ENCODE assay signal across 8 cellular contexts in the genomic region with DNA sequence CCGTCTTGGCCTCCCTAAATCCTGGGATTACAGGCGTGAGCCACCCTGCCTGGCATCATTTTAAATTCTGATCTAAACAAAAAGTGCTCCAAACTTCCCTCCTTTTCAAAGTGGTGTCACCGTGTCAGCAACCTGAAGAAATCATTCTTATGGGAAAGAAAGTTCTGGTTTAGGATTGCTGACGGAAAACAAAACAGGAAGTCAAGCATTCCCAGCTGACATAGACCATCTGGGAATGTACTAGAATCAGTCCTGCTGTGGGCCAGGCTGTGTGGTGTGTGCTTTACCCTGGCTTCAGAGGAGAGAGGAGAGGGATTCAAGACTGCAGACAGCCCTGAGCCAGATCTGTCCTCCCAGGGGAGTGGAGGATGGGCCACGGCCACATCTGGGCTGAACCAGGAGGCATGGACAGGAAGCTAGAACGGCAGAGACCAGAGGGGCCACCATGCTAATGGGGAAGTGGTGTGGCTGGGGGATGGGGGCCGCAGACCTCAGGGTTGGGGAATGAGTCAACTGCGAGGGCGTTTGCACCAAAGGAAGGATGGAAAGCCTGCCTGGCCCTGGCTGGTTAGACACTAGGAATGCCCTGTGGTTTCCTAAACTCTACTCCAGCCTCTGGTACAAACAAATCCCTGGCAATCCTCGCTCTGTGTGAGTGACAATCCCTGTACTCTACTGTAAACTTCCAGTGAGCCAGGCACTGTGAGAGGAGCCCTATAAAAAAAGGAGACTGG. TPM values are rescaled to one million over a fixed set of nuclear protein-coding genes. Genes with fewer than 3 reads are reported as not detected.
DNase-seq lines count a peak whose midpoint lies in the region; ATAC-seq and TF ChIP-seq lines count a peak whose summit lies in the region.

No MANE protein-coding gene starts in this region.

- intact Hi-C loops in uterus (cut with DNase I; ENCODE audit: low total_unique reads) = no loop called here

- WGBS in endodermal cell (ENCODE audit: insufficient coverage in 1 of 2, insufficient read length in 1 of 2), 2 experiments = 63 to 77% methylated on average over 5 to 10 of the region's 10 CpGs

- H3K4me1 ChIP-seq in endodermal cell (ENCODE audit: control insufficient read depth, insufficient read depth, low read length) (no peaks in the 10 kb centered on the region), uterus (no peaks in the 10 kb centered on the region)

- DNase-seq in AG04450 (ENCODE audit: low read depth, low spot score) = peak; percentile 91
- DNase-seq in RWPE1 (ENCODE audit: low spot score) = peak; percentile 44
- peak; percentile 87 for DNase-seq in endodermal cell
- DNase-seq in mucosa of gallbladder (ENCODE audit: low spot score) = peak; percentile 73
- DNase-seq in uterus = peak; percentile 53 to 65
- no peak for DNase-seq in central memory CD4-positive, alpha-beta T cell

- no peak for TF ChIP-seq POLR2A in uterus (IDR thresholded peaks at IDR 0.05)

- POLR2A ChIA-PET in AG04450 (lab: Yijun Ruan, JAX) (interaction anchor here (0.5 to 1.2 kb wide), 3 partner anchors 9 to 189 kb away, joined by 3 to 8 read pairs (median 3); partner anchors contain the start of gene LIMK1), RWPE1 (lab: Yijun Ruan, JAX; ENCODE audit: low non-redundant PET) (no interaction called here)

- H3K36me3 Mint-ChIP-seq in endodermal cell (ENCODE audit: low read depth) = no peaks in the 10 kb centered on the region

- H3K9ac ChIP-seq in endodermal cell (ENCODE audit: extremely low read depth, low read length, poor library complexity, severe bottlenecking) = peak overlapping the region; percentile 15

- H3K36me3 ChIP-seq in endodermal cell (ENCODE audit: control insufficient read depth, insufficient read depth, low read length) (no peaks in the 10 kb centered on the region), uterus (no peaks in the 10 kb centered on the region)

- peaks cover 13% of the 10 kb centered on the region for H3K4me1 Mint-ChIP-seq in endodermal cell

- CTCF ChIA-PET in AG04450 (lab: Charles Lee) (no interaction called here), RWPE1 (lab: Yijun Ruan, JAX) (no interaction called here)

- peak; percentile 82 for ATAC-seq in GM18909 (IDR thresholded peaks at IDR 0.05; ENCODE audit: poor library complexity, unreplicated experiment)
- peak; percentile 52 for ATAC-seq in HG03064 (IDR thresholded peaks at IDR 0.05; ENCODE audit: low read depth, unreplicated experiment)

- H3K27ac Mint-ChIP-seq in endodermal cell = peak overlapping the region; percentile 90

- H3K27ac ChIP-seq in AG04450 (ENCODE audit: low read depth, low read length) (peak overlapping the region; percentile 99), RWPE1 (peak overlapping the region; percentile 72), endodermal cell (ENCODE audit: low read depth, low read length) (peak overlapping the region; percentile 2), uterus (peak overlapping the region; percentile 80 to 88)

- H3K9me3 ChIP-seq in AG04450 (ENCODE audit: control insufficient read depth, insufficient read depth, low read length) (no peaks in the 10 kb centered on the region), endodermal cell (ENCODE audit: control insufficient read depth, low read length) (no peaks in the 10 kb centered on the region), uterus (no peaks in the 10 kb centered on the region)

- no peaks in the 10 kb centered on the region for H3K27me3 Mint-ChIP-seq in endodermal cell (ENCODE audit: insufficient read depth)

- no peaks in the 10 kb centered on the region for H3K9me3 Mint-ChIP-seq in endodermal cell

- no peak for TF ChIP-seq CTCF in AG04450 (IDR thresholded peaks at IDR 0.05; ENCODE audit: low read depth, low read length)
- no peak for TF ChIP-seq CTCF in RWPE1 (conservative IDR thresholded peaks at IDR 0.05; ENCODE audit: low read depth)
- TF ChIP-seq CTCF in endodermal cell (conservative IDR thresholded peaks at IDR 0.05) = no peak
- no peak for TF ChIP-seq CTCF in uterus (IDR thresholded peaks at IDR 0.05)

- H3K27me3 ChIP-seq in AG04450 (ENCODE audit: control insufficient read depth, insufficient read depth, low read length) (no peaks in the 10 kb centered on the region), endodermal cell (ENCODE audit: control insufficient read depth, insufficient read depth, low read length, poor library complexity, severe bottlenecking) (no peaks in the 10 kb centered on the region), uterus (no peaks in the 10 kb centered on the region)

- 0 out of 2 replicates have a peak overlapping the region, but pooled peaks have one; percentile 12 for H3K4me3 ChIP-seq in AG04450 (ENCODE audit: low read depth, low read length)
- no peak overlapping the region for H3K4me3 ChIP-seq in endodermal cell (ENCODE audit: low read length)
- no peak overlapping the region for H3K4me3 ChIP-seq in uterus

- no peak overlapping the region for H3K4me3 Mint-ChIP-seq in endodermal cell

RNA-seq across cellular contexts. Expression of gene CLIP2, which starts 16.7 kb away (rescaled TPM):
- 7.2 and 11.9 TPM in 2 replicates for polyA plus RNA-seq in AG04450 (2011; rRNA removed)
- 18.6 and 20.1 TPM in 2 replicates for polyA minus RNA-seq in AG04450 (2011; rRNA and poly(A)+ RNA removed)
- total RNA-seq in endodermal cell (10 to 100 TPM; 44.3 to 57.2 TPM), mucosa of gallbladder (71.7 TPM), uterus (10 to 100 TPM; 20.3 to 41.8 (median 28.4) TPM)
- polyA plus RNA-seq in endodermal cell (2013, experiment 1 of 2) = 32.1 TPM
- 33.9 TPM for polyA plus RNA-seq in endodermal cell (2013, experiment 2 of 2)

RNA-seq across cellular contexts. Expression of gene RFC2, which starts 18.3 kb away (rescaled TPM):
- polyA plus RNA-seq in AG04450 (2011; rRNA removed) = 11.3 and 15.4 TPM in 2 replicates
- 14.2 and 19.2 TPM in 2 replicates for polyA minus RNA-seq in AG04450 (2011; rRNA and poly(A)+ RNA removed)
- 10 to 100 TPM; 56.7 to 71.6 TPM for total RNA-seq in endodermal cell
- polyA plus RNA-seq in endodermal cell (2013, experiment 1 of 2) = 51.0 TPM
- polyA plus RNA-seq in endodermal cell (2013, experiment 2 of 2) = 47.1 TPM
- total RNA-seq in mucosa of gallbladder = 19.6 TPM
- total RNA-seq in uterus = 10 to 100 TPM in 3 of 4 donors, 1 to 10 TPM in 1; 4.9 to 31.4 (median 19.2) TPM

Comparison
In these comparisons a context has a peak if more than half of its experiments do, and no peak if none do; other contexts are left out.
1. H3K27ac ChIP-seq: peak in every context shown above with its lines; median percentile 99 in AG04450; 84 in uterus; 72 in RWPE1; 2 in endodermal cell.